ENCODE assay signal across 16 cellular contexts in genomic region chr15:94480289-94480834, GRCh38.
DNase-seq lines count a peak whose midpoint lies in the region; ATAC-seq and TF ChIP-seq lines count a peak whose summit lies in the region.
"Had no signal": no experiment of that assay in that cellular context is flagged by ENCODE, and none has a peak within 500 bp of the region (broad histone marks: within the 10 kb centered on the region; RNA-seq: fewer than 3 reads in every experiment).

No MANE protein-coding gene starts in this region.

- H3K9me3 Mint-ChIP-seq in nephron: peaks cover 4% of the 10 kb centered on the region
- H3K9me3 Mint-ChIP-seq: GM23338 had no signal

- peaks cover 63% of the 10 kb centered on the region for H3K4me1 Mint-ChIP-seq in nephron

- no peaks in the 10 kb centered on the region for H3K36me3 Mint-ChIP-seq in nephron (ENCODE audit: low read depth)

- ATAC-seq in GM21515 (IDR thresholded peaks at IDR 0.05; ENCODE audit: unreplicated experiment): no peak
- ATAC-seq in GM21737 (IDR thresholded peaks at IDR 0.05; ENCODE audit: unreplicated experiment): no peak
- ATAC-seq: GM12878, GM23338, Right ventricle myocardium inferior had no signal

- peak overlapping the region in 1 of 3 experiments; percentile 19 for H3K4me3 Mint-ChIP-seq in nephron
- H3K4me3 Mint-ChIP-seq: GM23338 had no signal

- H3K27me3 Mint-ChIP-seq in nephron (ENCODE audit: low read depth): peaks cover 26% of the 10 kb centered on the region

- TF ChIP-seq CTCF in nephron (IDR thresholded peaks at IDR 0.05; ENCODE audit: unreplicated experiment in 3 of 3): no peak

- peak overlapping the region; percentile 82 to 98 (median 91) for H3K27ac Mint-ChIP-seq in nephron
- H3K27ac Mint-ChIP-seq: GM23338 had no signal

- peak; percentile 14 for DNase-seq in NCI-H146 (lab: John Stamatoyannopoulos, UW)
- peak; percentile 33 for DNase-seq in NCI-H526 treated with DMSO at 0.1 percent for 48 hours (lab: John Stamatoyannopoulos, UW)
- DNase-seq in amniotic epithelial cell (ENCODE audit: low read depth): peak; percentile 45
- no peak for DNase-seq in SKM-1 (lab: John Stamatoyannopoulos, UW; ENCODE audit: unreplicated experiment)
- no peak for DNase-seq in putamen (ENCODE audit: low spot score)
- DNase-seq: Calu3, DMS79, MV-4-11, NCI-H1694, NCI-H524 treated with DMSO at 0.1 percent for 48 hours had no signal

Comparison
In these comparisons a context has a peak if more than half of its experiments do, and no peak if none do; other contexts are left out.
1. DNase-seq: peak in NCI-H146 (single experiment), NCI-H526 treated with DMSO at 0.1 percent for 48 hours (single experiment) and amniotic epithelial cell (single experiment); none in SKM-1 (single experiment) and putamen (single experiment).